In genomic region chr9:106179181-106179580, GRCh38 we compare ENCODE assay signal across 13 cellular contexts.
"Had no signal": no experiment of that assay in that cellular context is flagged by ENCODE, and none has a peak within 500 bp of the region (broad histone marks: within the 10 kb centered on the region; RNA-seq: fewer than 3 reads in every experiment).

No MANE protein-coding gene starts in this region.

- ATAC-seq: foreskin keratinocyte; lower lobe of right lung; natural killer cell treated with Interleukin-12 subunit alpha and Interleukin-12 subunit beta and Interleukin-15 and Interleukin-18, amount 100 ng/mL, for 72 hours; right lobe of liver; stimulated activated effector memory CD8-positive, alpha-beta T cell treated with anti-CD3 and anti-CD28 coated beads, Interleukin-12 subunit alpha, Interleukin-12 subunit beta, amount 100 ng/mL, for 72 hours had no signal

- DNase-seq: colonic mucosa; effector CD4-positive, alpha-beta T cell; endodermal cell; erythroblast; foreskin keratinocyte; left ventricle myocardium inferior; lower lobe of right lung; retina; right lobe of liver; stimulated activated CD4-positive, alpha-beta T cell treated with anti-CD3 and anti-CD28 coated beads, Interleukin-4, amount 100 ng/mL, for 1 hour; stimulated activated CD8-positive, alpha-beta memory T cell treated with anti-CD3 and anti-CD28 coated beads, Interleukin-4, amount 100 ng/mL, for 48 hours had no signal
